Comparison of ENCODE assay signal across 1 cellular context in genomic region chr15:88299502-88299901, GRCh38.
TF ChIP-seq lines count a peak whose summit lies in the region.

No MANE protein-coding gene starts in this region.

TF ChIP-seq in GM23338, 12 proteins besides CTCF, POLR2A, EP300 and RAD21 (continued from another document):
- TF ChIP-seq NANOG (IDR thresholded peaks at IDR 0.05; ENCODE audit: borderline replicate concordance): no peak
- TF ChIP-seq REST (IDR thresholded peaks at IDR 0.05; ENCODE audit: unreplicated experiment): no peak
- TF ChIP-seq EZH2 (IDR thresholded peaks at IDR 0.05; ENCODE audit: low read depth, unreplicated experiment): no peak
- no peak for TF ChIP-seq CREB1 (CRISPR knock-in tag; IDR thresholded peaks at IDR 0.05; ENCODE audit: low read depth)
- TF ChIP-seq, protein P1, sequence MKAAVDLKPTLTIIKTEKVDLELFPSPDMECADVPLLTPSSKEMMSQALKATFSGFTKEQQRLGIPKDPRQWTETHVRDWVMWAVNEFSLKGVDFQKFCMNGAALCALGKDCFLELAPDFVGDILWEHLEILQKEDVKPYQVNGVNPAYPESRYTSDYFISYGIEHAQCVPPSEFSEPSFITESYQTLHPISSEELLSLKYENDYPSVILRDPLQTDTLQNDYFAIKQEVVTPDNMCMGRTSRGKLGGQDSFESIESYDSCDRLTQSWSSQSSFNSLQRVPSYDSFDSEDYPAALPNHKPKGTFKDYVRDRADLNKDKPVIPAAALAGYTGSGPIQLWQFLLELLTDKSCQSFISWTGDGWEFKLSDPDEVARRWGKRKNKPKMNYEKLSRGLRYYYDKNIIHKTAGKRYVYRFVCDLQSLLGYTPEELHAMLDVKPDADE (IDR thresholded peaks at IDR 0.05): no peak
- TF ChIP-seq ZNF331 (CRISPR knock-in tag; IDR thresholded peaks at IDR 0.05; ENCODE audit: low read depth): no peak
- TF ChIP-seq STAT1 (IDR thresholded peaks at IDR 0.05; ENCODE audit: unreplicated experiment): no peak
- no peak for TF ChIP-seq POLR2AphosphoS5 (IDR thresholded peaks at IDR 0.05; ENCODE audit: low read depth)
- TF ChIP-seq ZNF114 (CRISPR knock-in tag; IDR thresholded peaks at IDR 0.05): no peak
- TF ChIP-seq JUNB (IDR thresholded peaks at IDR 0.05; ENCODE audit: unreplicated experiment): no peak
